12 cellular contexts compared by ENCODE assay signal in genomic region chr10:10911035-10911434, GRCh38.
DNase-seq lines count a peak whose midpoint lies in the region; ATAC-seq and TF ChIP-seq lines count a peak whose summit lies in the region.
"Had no signal": no experiment of that assay in that cellular context is flagged by ENCODE, and none has a peak within 500 bp of the region (broad histone marks: within the 10 kb centered on the region; RNA-seq: fewer than 3 reads in every experiment).

No MANE protein-coding gene starts in this region.

- intact Hi-C loops in ascending aorta (cut with DNase I): loop anchor here (2.0 to 5.0 kb wide), 4 partner anchors 38 to 114 kb away; partner anchors contain the start of gene CELF2
- intact Hi-C loops in Right ventricle myocardium superior (cut with DNase I): loop anchor here (10.0 kb wide), 1 partner anchor 86 kb away; no protein-coding TSS in a partner anchor
- intact Hi-C loops in posterior cingulate gyrus (cut with DNase I): no loop called here

- peaks cover 0 to 19% of the 10 kb centered on the region in 2 donors for H3K4me1 ChIP-seq in ascending aorta
- H3K4me1 ChIP-seq: spleen had no signal

- ATAC-seq in Right ventricle myocardium superior (ENCODE audit: poor library complexity): peak; percentile 35
- ATAC-seq in GM18502 (IDR thresholded peaks at IDR 0.05; ENCODE audit: poor library complexity, unreplicated experiment): no peak
- ATAC-seq: CD8-positive, alpha-beta T cell had no signal

- H3K4me3 ChIP-seq in ascending aorta: peak overlapping the region in 1 of 2 donors; percentile 59

- H3K36me3 Mint-ChIP-seq in osteocyte (ENCODE audit: unreplicated experiment) (no peaks in the 10 kb centered on the region), type B pancreatic cell (no peaks in the 10 kb centered on the region)
- H3K36me3 Mint-ChIP-seq: CD8-positive, alpha-beta T cell had no signal

- no peaks in the 10 kb centered on the region for H3K36me3 ChIP-seq in ascending aorta
- H3K36me3 ChIP-seq: spleen had no signal

- no peak for TF ChIP-seq CTCF in ascending aorta (IDR thresholded peaks at IDR 0.05)
- TF ChIP-seq CTCF in osteocyte (IDR thresholded peaks at IDR 0.05): no peak
- no peak for TF ChIP-seq CTCF in type B pancreatic cell (conservative IDR thresholded peaks at IDR 0.05)

- no peak for DNase-seq in ascending aorta (ENCODE audit: low spot score in 2 of 2)
- DNase-seq in Right ventricle myocardium superior: peak; percentile 46
- no peak for DNase-seq in osteocyte (ENCODE audit: extremely low spot score, unreplicated experiment)
- DNase-seq in type B pancreatic cell (ENCODE audit: extremely low spot score, unreplicated experiment): no peak
- no peak for DNase-seq in posterior cingulate gyrus
- no peak for DNase-seq in activated CD4-positive, alpha-beta T cell treated with anti-CD3 and anti-CD28 coated beads, Interleukin-2, amount 50 U/mL, for 48 hours
- no peak for DNase-seq in AML-193 (lab: John Stamatoyannopoulos, UW)
- DNase-seq: CD8-positive, alpha-beta T cell; effector CD4-positive, alpha-beta T cell; NCI-H345; spleen had no signal

- no peaks in the 10 kb centered on the region for H3K9me3 ChIP-seq in ascending aorta
- H3K9me3 ChIP-seq: spleen had no signal

- peak overlapping the region; percentile 86 for H3K27ac Mint-ChIP-seq in osteocyte (ENCODE audit: unreplicated experiment)
- peak overlapping the region; percentile 74 for H3K27ac Mint-ChIP-seq in type B pancreatic cell
- H3K27ac Mint-ChIP-seq: CD8-positive, alpha-beta T cell had no signal

- H3K27me3 Mint-ChIP-seq in osteocyte (ENCODE audit: unreplicated experiment): no peaks in the 10 kb centered on the region
- peaks cover 23% of the 10 kb centered on the region for H3K27me3 Mint-ChIP-seq in type B pancreatic cell

- H3K4me1 Mint-ChIP-seq in osteocyte (ENCODE audit: unreplicated experiment) (peaks cover 22% of the 10 kb centered on the region), type B pancreatic cell (ENCODE audit: unreplicated experiment) (peaks cover 10% of the 10 kb centered on the region)

- H3K27me3 ChIP-seq in ascending aorta: no peaks in the 10 kb centered on the region
- H3K27me3 ChIP-seq: spleen had no signal

- H3K27ac ChIP-seq in ascending aorta: peak overlapping the region; percentile 75 to 79
- H3K27ac ChIP-seq: spleen had no signal

- H3K9me3 Mint-ChIP-seq in osteocyte (ENCODE audit: unreplicated experiment): no peaks in the 10 kb centered on the region
- H3K9me3 Mint-ChIP-seq in type B pancreatic cell: no peaks in the 10 kb centered on the region
- H3K9me3 Mint-ChIP-seq: CD8-positive, alpha-beta T cell had no signal

- H3K4me3 Mint-ChIP-seq in osteocyte (ENCODE audit: unreplicated experiment) (peak overlapping the region; percentile 61), type B pancreatic cell (peak overlapping the region; percentile 72)
- H3K4me3 Mint-ChIP-seq: CD8-positive, alpha-beta T cell had no signal
